Comparison of ENCODE assay signal across 1 cellular context in genomic region chr17:79001190-79002020, GRCh38.
TF ChIP-seq lines count a peak whose summit lies in the region.

No MANE protein-coding gene starts in this region.

TF ChIP-seq in K562, 482 proteins besides CTCF, POLR2A, EP300 and RAD21:
- TF ChIP-seq MIER1 (IDR thresholded peaks at IDR 0.05; ENCODE audit: low read depth) (no peak), RBFOX2 (IDR thresholded peaks at IDR 0.05; ENCODE audit: low read depth, low read length) (peak; percentile 4; the same call in 1 of the 2 replicates)
TF ChIP-seq in K562: peak in this region for 1.
